Comparison of ENCODE assay signal across 17 cellular contexts in genomic region chr7:1076184-1077072, GRCh38. TPM values are rescaled to one million over a fixed set of nuclear protein-coding genes. Genes with fewer than 3 reads are reported as not detected.
DNase-seq lines count a peak whose midpoint lies in the region; ATAC-seq, FAIRE-seq and TF ChIP-seq lines count a peak whose summit lies in the region.
"Had no signal": no experiment of that assay in that cellular context is flagged by ENCODE, and none has a peak within 500 bp of the region (broad histone marks: within the 10 kb centered on the region; RNA-seq: fewer than 3 reads in every experiment).

No MANE protein-coding gene starts in this region.

- H3K27ac ChIP-seq in HCT116 (ENCODE audit: low read depth, low read length) (no peak overlapping the region), breast epithelium (peak overlapping the region in 1 of 2 donors; percentile 70), left ventricle myocardium inferior (replicated peaks) (peak overlapping the region; percentile 72), SJCRH30 (no peak overlapping the region)
- H3K27ac ChIP-seq: HL-60 had no signal

- H3K4me1 ChIP-seq in HCT116 (ENCODE audit: control insufficient read depth in 1 of 2, insufficient read depth in 2 of 2, low read length in 2 of 2) (peaks cover 0 to 5% of the 10 kb centered on the region in 2 experiments; a peak in 2 of 4 replicates), breast epithelium (no peaks in the 10 kb centered on the region), left ventricle myocardium inferior (peaks cover 20% of the 10 kb centered on the region), SJCRH30 (peaks cover 17% of the 10 kb centered on the region)

- no peaks in the 10 kb centered on the region for H3K79me2 ChIP-seq in HCT116 (ENCODE audit: insufficient read depth, low read length)

- H3K4me2 ChIP-seq in HCT116 (ENCODE audit: low read length), result no peak overlapping the region

- DNase-seq in HCT116 (ENCODE audit: low read depth, low spot score) (no peak), breast epithelium (ENCODE audit: low spot score in 2 of 2) (no peak), left ventricle myocardium inferior (peak; percentile 44), sciatic nerve (ENCODE audit: low spot score) (no peak), SJCRH30 (no peak), DMS79 (lab: John Stamatoyannopoulos, UW) (no peak), urothelium cell line (ENCODE audit: low spot score) (no peak), SK-N-DZ (ENCODE audit: low spot score) (no peak)
- DNase-seq: activated CD4-positive, alpha-beta T cell treated with anti-CD3 and anti-CD28 coated beads for 1 hour; activated T-cell treated with anti-CD3 and anti-CD28 coated beads, Interleukin-2, amount 50 U/mL, for 72 hours; DMS79 treated with DMSO at 0.1 percent for 48 hours; effector memory CD4-positive, alpha-beta T cell; NCI-H2081; NK-92 treated with Interleukin-12 subunit alpha and Interleukin-12 subunit beta, amount 100 ng/mL, for 24 hours; posterior cingulate gyrus; stimulated activated CD4-positive, alpha-beta T cell treated with anti-CD3 and anti-CD28 coated beads, Interleukin-2, amount 100 ng/mL, for 24 hours had no signal

- ATAC-seq in HCT116, result peak; percentile 27
- peak; percentile 64 for ATAC-seq in sciatic nerve
- ATAC-seq: activated T-cell treated with anti-CD3 and anti-CD28 coated beads, Interleukin-2, amount 50 U/mL, for 72 hours had no signal

- TF ChIP-seq RAD21 in HCT116 (IDR thresholded peaks at IDR 0.05; ENCODE audit: low read depth), result no peak

- TF ChIP-seq CTCF in HCT116 (IDR thresholded peaks at IDR 0.05 in 2 of 3, conservative IDR thresholded peaks at IDR 0.05 in 1 of 3; ENCODE audit: borderline replicate concordance in 1 of 3, insufficient read depth in 1 of 3, low read depth in 2 of 3, low read length in 2 of 3), result no peak
- no peak for TF ChIP-seq CTCF in breast epithelium (IDR thresholded peaks at IDR 0.05)
- no peak for TF ChIP-seq CTCF in left ventricle myocardium inferior (IDR thresholded peaks at IDR 0.05; ENCODE audit: borderline replicate concordance)

- BruUV-seq in HCT116 (replicated peaks; lab: Mats Ljungman, UMichigan), result no TSS peak

- POLR2A ChIA-PET in HCT116 (lab: Charles Lee), result no interaction called here

- no peak overlapping the region for H3K4me3 ChIP-seq in HCT116 (replicated peaks in 1 of 2; ENCODE audit: low read depth in 1 of 2, low read length in 2 of 2)
- H3K4me3 ChIP-seq in breast epithelium, result peak overlapping the region; percentile 13 to 51 (median 30)
- peak overlapping the region; percentile 40 for H3K4me3 ChIP-seq in left ventricle myocardium inferior
- H3K4me3 ChIP-seq in SJCRH30, result no peak overlapping the region

- no peak overlapping the region for H2AFZ ChIP-seq in HCT116 (ENCODE audit: low read depth, low read length, poor library complexity, severe bottlenecking)

- no peaks in the 10 kb centered on the region for H4K20me1 ChIP-seq in HCT116 (ENCODE audit: insufficient read depth)

- RAD21 ChIA-PET in HCT116 (lab: Charles Lee; ENCODE audit: low non-redundant PET in 1 of 2, low total read pairs in 2 of 2, uncharacterized antibody in 2 of 2, unreplicated experiment in 2 of 2), result no interaction called here

- no peak for TF ChIP-seq POLR2A in HCT116 (IDR thresholded peaks at IDR 0.05; ENCODE audit: borderline replicate concordance, extremely low read depth, insufficient read depth, insufficient read length)
- TF ChIP-seq POLR2A in breast epithelium (IDR thresholded peaks at IDR 0.05), result no peak

- no peak overlapping the region for H3K9ac ChIP-seq in HCT116 (ENCODE audit: low read length)

- no peaks in the 10 kb centered on the region for H3K9me3 ChIP-seq in HCT116 (ENCODE audit: control insufficient read depth in 1 of 2, insufficient read depth in 1 of 2, low read depth in 1 of 2, low read length in 2 of 2)
- H3K9me3 ChIP-seq in breast epithelium, result no peaks in the 10 kb centered on the region
- no peaks in the 10 kb centered on the region for H3K9me3 ChIP-seq in left ventricle myocardium inferior (replicated peaks)
- H3K9me3 ChIP-seq in SJCRH30 (replicated peaks), result no peaks in the 10 kb centered on the region

- H3K36me3 ChIP-seq in HCT116 (ENCODE audit: control insufficient read depth in 1 of 2, insufficient read depth in 2 of 2, low read length in 2 of 2) (no peaks in the 10 kb centered on the region), breast epithelium (no peaks in the 10 kb centered on the region), left ventricle myocardium inferior (no peaks in the 10 kb centered on the region), SJCRH30 (no peaks in the 10 kb centered on the region)

- FAIRE-seq in urothelium cell line (lab: Jason Lieb, UNC), result no peak

- H3K27me3 ChIP-seq in HCT116 (ENCODE audit: insufficient read depth, low read length) (no peaks in the 10 kb centered on the region), breast epithelium (no peaks in the 10 kb centered on the region), left ventricle myocardium inferior (ENCODE audit: low read depth) (no peaks in the 10 kb centered on the region), SJCRH30 (no peaks in the 10 kb centered on the region)

- CTCF ChIA-PET in HCT116 (lab: Charles Lee), result interaction anchor here (1.6 kb wide), 1 partner anchor 11 kb away, joined by 4 read pairs; no protein-coding TSS in a partner anchor

- intact Hi-C loops in HCT116 (cut with micrococcal nuclease) (no loop called here), breast epithelium (cut with DNase I; ENCODE audit: low total_unique reads) (no loop called here), left ventricle myocardium inferior (cut with micrococcal nuclease) (no loop called here), sciatic nerve (cut with DNase I) (no loop called here)

- H3K9me2 ChIP-seq in HCT116 (ENCODE audit: insufficient read depth), result no peaks in the 10 kb centered on the region

TF ChIP-seq in HCT116, 20 proteins besides CTCF, POLR2A, EP300 and RAD21:
- TF ChIP-seq EZH2 (IDR thresholded peaks at IDR 0.05) (no peak), MAX (IDR thresholded peaks at IDR 0.05) (no peak), ZBTB33 (IDR thresholded peaks at IDR 0.05; ENCODE audit: extremely low read depth, insufficient replicate concordance, low read length) (no peak), ATF3 (IDR thresholded peaks at IDR 0.05) (no peak), CBX3 (IDR thresholded peaks at IDR 0.05; ENCODE audit: low read depth) (no peak), SP1 (IDR thresholded peaks at IDR 0.05; ENCODE audit: low read depth) (no peak), CEBPB (IDR thresholded peaks at IDR 0.05; ENCODE audit: low read depth) (no peak), EGR1 (IDR thresholded peaks at IDR 0.05; ENCODE audit: low read depth) (no peak)

RNA-seq across cellular contexts. Expression of gene GPER1, which starts 11.5 kb away (rescaled TPM):
- total RNA-seq in HCT116 (2021; ENCODE audit: unreplicated experiment) (1.2 TPM), breast epithelium (1 to 10 TPM; 2.6 to 3.3 (median 3.2) TPM), left ventricle myocardium inferior (3.0 TPM), sciatic nerve (11.1 TPM)
- polyA plus RNA-seq in HCT116 (2012), result 1.0 and 1.3 TPM in 2 replicates
- total RNA-seq in SJCRH30 (2014; rRNA removed; shearing (Covaris generic)), result 0.15 TPM in 1 of 2 replicates, not detected in the other
- polyA plus RNA-seq in SK-N-DZ (2014; cell fraction: cytosol; rRNA removed), result 0.46 and 0.47 TPM in 2 replicates
- polyA plus RNA-seq in SK-N-DZ (2014; cell fraction: nucleus; rRNA removed), result 0.67 and 0.89 TPM in 2 replicates

RNA-seq across cellular contexts. Expression of gene GPR146, which starts 32.1 kb away (rescaled TPM):
- total RNA-seq in HCT116 (2021; ENCODE audit: unreplicated experiment), result 2.4 TPM
- polyA plus RNA-seq in HCT116 (2012), result 2.6 and 3.0 TPM in 2 replicates
- 10 to 100 TPM; 24.1 to 56.8 (median 43.6) TPM for total RNA-seq in breast epithelium
- 29.8 TPM for total RNA-seq in left ventricle myocardium inferior
- 50.5 TPM for total RNA-seq in sciatic nerve
- 0.93 and 2.1 TPM in 2 replicates for total RNA-seq in SJCRH30 (2014; rRNA removed; shearing (Covaris generic))
- polyA plus RNA-seq in SK-N-DZ (2014; cell fraction: cytosol; rRNA removed), result 4.8 and 8.1 TPM in 2 replicates
- polyA plus RNA-seq in SK-N-DZ (2014; cell fraction: nucleus; rRNA removed), result 2.8 and 5.1 TPM in 2 replicates

Comparison
In these comparisons a context has a peak if more than half of its experiments do, and no peak if none do; other contexts are left out.
1. H3K4me3 ChIP-seq: peak in breast epithelium (3 of 3) and left ventricle myocardium inferior (single experiment); none in HCT116 (0 of 2) and SJCRH30 (single experiment).